31 cellular contexts compared by ENCODE assay signal in genomic region chr6:141968632-141969031, GRCh38.
"Had no signal": no experiment of that assay in that cellular context is flagged by ENCODE, and none has a peak within 500 bp of the region (broad histone marks: within the 10 kb centered on the region; RNA-seq: fewer than 3 reads in every experiment).

No MANE protein-coding gene starts in this region.

- H3K9me3 Mint-ChIP-seq: activated B cell treated with CpG ODN at 0.5 μM for 24 hours; activated naive CD4-positive, alpha-beta T cell treated with anti-CD3 and anti-CD28 coated beads, Interleukin-2, amount 50 U/mL, for 72 hours; activated T-helper 2 cell treated with anti-CD3 and anti-CD28 coated beads, Interferon-gamma antibody, Interleukin-2, Interleukin-4, amounts not matched to agents 10 μg/mL and 5 μg/mL and 100 μg/mL, durations not matched to agents 14 hours and 24 hours and 36 hours; central memory CD8-positive, alpha-beta T cell; T-helper 2 cell treated with Interferon-gamma antibody and Interleukin-4, amounts not matched to agents 5 μg/mL and 100 μg/mL, for 36 hours had no signal

- H3K4me1 Mint-ChIP-seq: activated B cell treated with CpG ODN at 0.5 μM for 24 hours; activated naive CD4-positive, alpha-beta T cell treated with anti-CD3 and anti-CD28 coated beads, Interleukin-2, amount 10 ng/mL, durations not matched to agents 7 days and 5 days; activated naive CD8-positive, alpha-beta T cell treated with anti-CD3 and anti-CD28 coated beads, Interleukin-2, amount 10 ng/mL, durations not matched to agents 7 days and 5 days; central memory CD8-positive, alpha-beta T cell; T-helper 17 cell had no signal

- H3K4me3 ChIP-seq: ascending aorta, breast epithelium, cardiac muscle cell, coronary artery, dorsolateral prefrontal cortex had no signal

- H3K36me3 ChIP-seq: ascending aorta, breast epithelium, cardiac muscle cell, WERI-Rb-1 had no signal

- H3K36me3 Mint-ChIP-seq: activated naive CD4-positive, alpha-beta T cell treated with anti-CD3 and anti-CD28 coated beads, Interleukin-2, amount 10 ng/mL, durations not matched to agents 7 days and 5 days; activated naive CD4-positive, alpha-beta T cell treated with anti-CD3 and anti-CD28 coated beads, Interleukin-2, amount 50 U/mL, for 72 hours; brain had no signal

- H3K27ac ChIP-seq: ascending aorta, breast epithelium, cardiac muscle cell, coronary artery, dorsolateral prefrontal cortex, WERI-Rb-1 had no signal

- H3K27me3 Mint-ChIP-seq: activated B cell treated with CpG ODN at 0.5 μM for 24 hours; activated naive CD4-positive, alpha-beta T cell treated with anti-CD3 and anti-CD28 coated beads, Interleukin-2, amount 10 ng/mL, durations not matched to agents 7 days and 5 days; activated naive CD8-positive, alpha-beta T cell treated with anti-CD3 and anti-CD28 coated beads, Interleukin-2, amount 10 ng/mL, durations not matched to agents 7 days and 5 days; brain; central memory CD8-positive, alpha-beta T cell; dendritic cell treated with granulocyte-macrophage colony-stimulating factor and Interleukin-4, amounts not matched to agents 40 ng/mL and 50 ng/mL, for 4 days; T-helper 17 cell had no signal

- H3K9me3 ChIP-seq: ascending aorta, breast epithelium had no signal

- H3K4me1 ChIP-seq: ascending aorta, breast epithelium had no signal

- H3K27ac Mint-ChIP-seq: activated B cell treated with CpG ODN at 0.5 μM for 24 hours; activated CD8-positive, alpha-beta T cell treated with anti-CD3 and anti-CD28 coated beads for 36 hours; activated naive CD4-positive, alpha-beta T cell treated with anti-CD3 and anti-CD28 coated beads, Interleukin-2, amount 10 ng/mL, durations not matched to agents 7 days and 5 days; activated naive CD4-positive, alpha-beta T cell treated with anti-CD3 and anti-CD28 coated beads, Interleukin-2, amount 50 U/mL, for 72 hours; activated naive CD8-positive, alpha-beta T cell treated with anti-CD3 and anti-CD28 coated beads, Interleukin-2, amount 10 ng/mL, durations not matched to agents 7 days and 5 days; activated T-helper 1 cell treated with anti-CD3 and anti-CD28 coated beads, Interleukin-12 subunit alpha, Interleukin-12 subunit beta, Interleukin-2, Interleukin-4 antibody, amounts not matched to agents 30 ng/mL and 10 ng/mL and 1 ng/mL, durations not matched to agents 14 hours and 24 hours and 36 hours; activated T-helper 2 cell treated with anti-CD3 and anti-CD28 coated beads, Interferon-gamma antibody, Interleukin-2, Interleukin-4, amounts not matched to agents 10 μg/mL and 5 μg/mL and 100 μg/mL, durations not matched to agents 14 hours and 24 hours and 36 hours; brain; dendritic cell treated with granulocyte-macrophage colony-stimulating factor and Interleukin-4, amounts not matched to agents 40 ng/mL and 50 ng/mL, for 4 days; endodermal cell; T-helper 17 cell; T-helper 2 cell treated with Interferon-gamma antibody and Interleukin-4, amounts not matched to agents 5 μg/mL and 100 μg/mL, for 36 hours had no signal

- FAIRE-seq: frontal cortex had no signal

- DNase-seq: activated B cell treated with CpG ODN at 0.5 μM for 24 hours; activated CD4-positive, alpha-beta T cell treated with anti-CD3 and anti-CD28 coated beads for 48 hours; activated CD4-positive, alpha-beta T cell treated with anti-CD3 and anti-CD28 coated beads, Interleukin-2, amount 50 U/mL, for 1 hour; activated CD4-positive, alpha-beta T cell treated with anti-CD3 and anti-CD28 coated beads, Interleukin-2, amount 50 U/mL, for 48 hours; activated CD8-positive, alpha-beta memory T cell treated with anti-CD3 and anti-CD28 coated beads for 24 hours; activated CD8-positive, alpha-beta T cell treated with anti-CD3 and anti-CD28 coated beads for 36 hours; activated effector memory CD4-positive, alpha-beta T cell treated with anti-CD3 and anti-CD28 coated beads, Interleukin-2, amount 50 U/mL, for 16 hours; activated naive CD4-positive, alpha-beta T cell treated with anti-CD3 and anti-CD28 coated beads, Interleukin-2, amount 10 ng/mL, durations not matched to agents 7 days and 5 days; activated naive CD8-positive, alpha-beta T cell treated with anti-CD3 and anti-CD28 coated beads, Interleukin-2, amount 10 ng/mL, durations not matched to agents 7 days and 5 days; activated T-cell treated with anti-CD3 and anti-CD28 coated beads, Interleukin-2, amount 50 U/mL, for 1 hour; activated T-cell treated with anti-CD3 and anti-CD28 coated beads, Interleukin-2, amount 50 U/mL, for 48 hours; dorsolateral prefrontal cortex; effector memory CD4-positive, alpha-beta T cell; endodermal cell; T-helper 1 cell; T-helper 17 cell; WERI-Rb-1 had no signal

- H3K27me3 ChIP-seq: ascending aorta, breast epithelium, cardiac muscle cell, dorsolateral prefrontal cortex had no signal

- H3K4me3 Mint-ChIP-seq: activated B cell treated with CpG ODN at 0.5 μM for 24 hours; activated CD8-positive, alpha-beta T cell treated with anti-CD3 and anti-CD28 coated beads for 36 hours; activated naive CD4-positive, alpha-beta T cell treated with anti-CD3 and anti-CD28 coated beads, Interleukin-2, amount 10 ng/mL, durations not matched to agents 7 days and 5 days; activated naive CD8-positive, alpha-beta T cell treated with anti-CD3 and anti-CD28 coated beads, Interleukin-2, amount 10 ng/mL, durations not matched to agents 7 days and 5 days; activated T-helper 1 cell treated with anti-CD3 and anti-CD28 coated beads, Interleukin-12 subunit alpha, Interleukin-12 subunit beta, Interleukin-2, Interleukin-4 antibody, amounts not matched to agents 30 ng/mL and 10 ng/mL and 1 ng/mL, durations not matched to agents 14 hours and 24 hours and 36 hours; brain; central memory CD8-positive, alpha-beta T cell; dendritic cell treated with granulocyte-macrophage colony-stimulating factor and Interleukin-4, amounts not matched to agents 40 ng/mL and 50 ng/mL, for 4 days; endodermal cell; T-helper 17 cell; T-helper 2 cell treated with Interferon-gamma antibody and Interleukin-4, amounts not matched to agents 5 μg/mL and 100 μg/mL, for 36 hours had no signal

- ATAC-seq: activated CD4-positive, CD25-positive, alpha-beta regulatory T cell treated with anti-CD3 and anti-CD28 coated beads, Interleukin-2, amount 50 U/mL, for 24 hours; activated CD8-positive, alpha-beta T cell treated with anti-CD3 and anti-CD28 coated beads for 36 hours; activated naive CD4-positive, alpha-beta T cell treated with anti-CD3 and anti-CD28 coated beads, Interleukin-2, amount 50 U/mL, for 72 hours; esophagus mucosa; T-helper 17 cell had no signal
